ENCODE assay signal across 1 cellular context in the genomic region with DNA sequence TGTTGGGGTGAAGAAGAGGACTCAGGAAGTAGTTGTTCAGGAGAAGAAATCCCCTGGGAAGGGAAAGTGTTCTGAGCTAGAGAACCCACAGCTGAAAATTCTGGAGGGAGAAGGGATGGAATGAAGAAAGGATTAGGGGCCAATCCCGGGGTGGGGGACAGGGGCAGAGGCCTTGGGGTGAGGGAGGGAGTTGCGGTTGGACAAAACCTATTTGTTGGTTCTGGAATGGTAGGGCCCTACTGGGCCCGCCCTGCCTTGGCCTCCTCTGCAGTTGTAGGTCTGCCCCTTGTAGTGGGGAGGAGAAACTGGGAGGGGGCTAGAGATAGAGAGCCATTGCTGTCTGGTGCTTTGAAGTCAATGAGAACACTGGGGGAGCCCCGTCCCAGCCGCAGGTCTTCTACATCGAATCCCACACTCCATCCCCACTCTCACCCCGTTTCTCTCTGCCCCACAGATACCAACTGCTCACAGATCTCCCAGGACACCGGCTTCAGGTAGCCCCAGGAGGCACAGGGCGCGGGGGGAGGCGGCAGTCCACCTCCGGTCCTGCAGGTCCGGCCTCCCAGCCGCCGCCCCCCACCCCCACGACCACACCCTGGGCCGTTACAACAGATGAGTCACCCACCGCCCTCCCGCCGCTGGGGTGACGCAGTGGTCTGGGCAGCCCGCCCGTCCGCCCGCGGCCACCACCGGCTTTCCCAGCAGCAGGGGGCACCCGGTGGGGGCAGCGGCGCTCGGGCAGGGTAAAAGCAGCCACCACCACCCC.
TF ChIP-seq lines count a peak whose summit lies in the region.

No MANE protein-coding gene starts in this region.

TF ChIP-seq in K562, 482 proteins besides CTCF, POLR2A, EP300 and RAD21 (continued from another document and continues in another):
- TF ChIP-seq, protein P1, sequence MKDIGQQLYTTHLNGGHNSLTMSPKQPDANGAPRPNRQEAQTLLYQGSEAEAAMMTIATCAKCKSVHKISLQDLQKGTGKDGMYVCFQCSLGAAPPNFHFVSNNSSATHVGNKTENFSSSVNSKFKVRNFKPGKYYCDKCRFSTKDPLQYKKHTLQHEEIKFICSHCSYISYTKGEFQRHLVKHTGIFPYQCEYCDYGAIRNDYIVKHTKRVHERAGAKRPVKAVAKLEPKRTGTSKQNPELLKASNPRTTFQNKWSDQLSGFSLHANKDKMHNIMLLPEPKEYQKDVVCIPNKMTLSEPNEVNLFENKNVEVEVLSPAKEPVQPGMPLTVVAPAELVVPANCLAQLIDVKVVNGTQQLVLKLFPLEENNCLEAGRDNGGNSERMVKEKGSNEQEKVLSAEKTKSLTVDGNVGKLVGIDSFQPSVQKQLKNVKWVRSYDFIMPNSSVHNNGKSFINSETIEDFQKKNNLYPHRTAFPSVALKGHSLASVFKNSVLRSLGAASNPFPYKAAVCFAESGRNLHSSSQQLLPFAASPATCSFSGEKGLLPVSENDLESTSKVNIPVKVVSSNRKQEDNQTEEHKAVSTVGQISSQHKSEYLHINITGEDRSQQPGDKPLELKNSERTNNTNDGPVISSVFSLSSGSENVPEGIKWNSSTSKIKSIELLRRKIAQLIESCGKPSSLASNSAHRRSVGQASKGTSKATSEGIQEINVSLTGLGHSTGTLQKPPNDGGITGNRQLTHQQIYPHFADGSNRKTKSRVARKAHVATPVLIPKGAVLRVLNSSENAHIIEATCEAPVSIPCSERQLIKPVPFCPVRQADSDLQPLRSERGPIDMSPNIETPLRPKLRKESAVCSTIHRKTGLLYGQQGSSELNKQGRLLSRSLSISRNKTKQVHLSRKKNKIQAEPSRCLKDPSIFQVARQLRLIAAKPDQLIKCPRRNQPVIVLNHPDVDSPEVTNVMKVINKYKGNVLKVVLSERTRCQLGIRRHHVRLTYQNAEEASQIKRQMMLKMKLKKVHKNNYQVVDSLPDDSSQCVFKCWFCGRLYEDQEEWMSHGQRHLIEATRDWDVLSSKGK (CRISPR knock-in tag; IDR thresholded peaks at IDR 0.05): no peak
- TF ChIP-seq ZNF696 (CRISPR knock-in tag; conservative IDR thresholded peaks at IDR 0.05) (no peak), NFIC (IDR thresholded peaks at IDR 0.05) (peak; percentile 78), NFYB (IDR thresholded peaks at IDR 0.05; ENCODE audit: extremely low read depth, insufficient read length) (no peak), FOSL1 (tag; conservative IDR thresholded peaks at IDR 0.05) (peak; percentile 98), MECOM (CRISPR knock-in tag; IDR thresholded peaks at IDR 0.05) (no peak), RNF2 (IDR thresholded peaks at IDR 0.05) (peak; percentile 84), RBM15 (IDR thresholded peaks at IDR 0.05; ENCODE audit: insufficient read depth, low read length) (no peak), SAP30 (IDR thresholded peaks at IDR 0.05; ENCODE audit: borderline replicate concordance, insufficient read depth, low read depth, low read length, poor library complexity, severe bottlenecking) (peak; percentile 18), MED1 (CRISPR knock-in tag; IDR thresholded peaks at IDR 0.05; ENCODE audit: borderline replicate concordance) (0 out of 2 replicates have a peak, but pooled peaks have one; percentile 71), ZNF133 (CRISPR knock-in tag; IDR thresholded peaks at IDR 0.05) (no peak), ETV5 (CRISPR knock-in tag; IDR thresholded peaks at IDR 0.05; ENCODE audit: low read depth) (peak; percentile 79), TAF1 (IDR thresholded peaks at IDR 0.05; ENCODE audit: control insufficient read depth, extremely low read depth, insufficient read depth, low read length, severe bottlenecking) (peak; percentile 71), ZBTB7A (IDR thresholded peaks at IDR 0.05; ENCODE audit: borderline replicate concordance, control insufficient read depth, low read depth, low read length) (peak; percentile 89), IRF2 (CRISPR knock-in tag; IDR thresholded peaks at IDR 0.05) (no peak), ZNF311 (CRISPR knock-in tag; IDR thresholded peaks at IDR 0.05) (no peak), NFE2 (IDR thresholded peaks at IDR 0.05; ENCODE audit: low read depth) (peak; percentile 73), ZNF436 (CRISPR knock-in tag; IDR thresholded peaks at IDR 0.05) (no peak)
- TF ChIP-seq, protein P2, sequence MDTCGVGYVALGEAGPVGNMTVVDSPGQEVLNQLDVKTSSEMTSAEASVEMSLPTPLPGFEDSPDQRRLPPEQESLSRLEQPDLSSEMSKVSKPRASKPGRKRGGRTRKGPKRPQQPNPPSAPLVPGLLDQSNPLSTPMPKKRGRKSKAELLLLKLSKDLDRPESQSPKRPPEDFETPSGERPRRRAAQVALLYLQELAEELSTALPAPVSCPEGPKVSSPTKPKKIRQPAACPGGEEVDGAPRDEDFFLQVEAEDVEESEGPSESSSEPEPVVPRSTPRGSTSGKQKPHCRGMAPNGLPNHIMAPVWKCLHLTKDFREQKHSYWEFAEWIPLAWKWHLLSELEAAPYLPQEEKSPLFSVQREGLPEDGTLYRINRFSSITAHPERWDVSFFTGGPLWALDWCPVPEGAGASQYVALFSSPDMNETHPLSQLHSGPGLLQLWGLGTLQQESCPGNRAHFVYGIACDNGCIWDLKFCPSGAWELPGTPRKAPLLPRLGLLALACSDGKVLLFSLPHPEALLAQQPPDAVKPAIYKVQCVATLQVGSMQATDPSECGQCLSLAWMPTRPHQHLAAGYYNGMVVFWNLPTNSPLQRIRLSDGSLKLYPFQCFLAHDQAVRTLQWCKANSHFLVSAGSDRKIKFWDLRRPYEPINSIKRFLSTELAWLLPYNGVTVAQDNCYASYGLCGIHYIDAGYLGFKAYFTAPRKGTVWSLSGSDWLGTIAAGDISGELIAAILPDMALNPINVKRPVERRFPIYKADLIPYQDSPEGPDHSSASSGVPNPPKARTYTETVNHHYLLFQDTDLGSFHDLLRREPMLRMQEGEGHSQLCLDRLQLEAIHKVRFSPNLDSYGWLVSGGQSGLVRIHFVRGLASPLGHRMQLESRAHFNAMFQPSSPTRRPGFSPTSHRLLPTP (IDR thresholded peaks at IDR 0.05; ENCODE audit: borderline replicate concordance, extremely low read depth, insufficient read length): no peak
- TF ChIP-seq, protein P3, sequence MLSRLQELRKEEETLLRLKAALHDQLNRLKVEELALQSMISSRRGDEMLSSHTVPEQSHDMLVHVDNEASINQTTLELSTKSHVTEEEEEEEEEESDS (CRISPR knock-in tag; IDR thresholded peaks at IDR 0.05): no peak
- TF ChIP-seq, protein P4, sequence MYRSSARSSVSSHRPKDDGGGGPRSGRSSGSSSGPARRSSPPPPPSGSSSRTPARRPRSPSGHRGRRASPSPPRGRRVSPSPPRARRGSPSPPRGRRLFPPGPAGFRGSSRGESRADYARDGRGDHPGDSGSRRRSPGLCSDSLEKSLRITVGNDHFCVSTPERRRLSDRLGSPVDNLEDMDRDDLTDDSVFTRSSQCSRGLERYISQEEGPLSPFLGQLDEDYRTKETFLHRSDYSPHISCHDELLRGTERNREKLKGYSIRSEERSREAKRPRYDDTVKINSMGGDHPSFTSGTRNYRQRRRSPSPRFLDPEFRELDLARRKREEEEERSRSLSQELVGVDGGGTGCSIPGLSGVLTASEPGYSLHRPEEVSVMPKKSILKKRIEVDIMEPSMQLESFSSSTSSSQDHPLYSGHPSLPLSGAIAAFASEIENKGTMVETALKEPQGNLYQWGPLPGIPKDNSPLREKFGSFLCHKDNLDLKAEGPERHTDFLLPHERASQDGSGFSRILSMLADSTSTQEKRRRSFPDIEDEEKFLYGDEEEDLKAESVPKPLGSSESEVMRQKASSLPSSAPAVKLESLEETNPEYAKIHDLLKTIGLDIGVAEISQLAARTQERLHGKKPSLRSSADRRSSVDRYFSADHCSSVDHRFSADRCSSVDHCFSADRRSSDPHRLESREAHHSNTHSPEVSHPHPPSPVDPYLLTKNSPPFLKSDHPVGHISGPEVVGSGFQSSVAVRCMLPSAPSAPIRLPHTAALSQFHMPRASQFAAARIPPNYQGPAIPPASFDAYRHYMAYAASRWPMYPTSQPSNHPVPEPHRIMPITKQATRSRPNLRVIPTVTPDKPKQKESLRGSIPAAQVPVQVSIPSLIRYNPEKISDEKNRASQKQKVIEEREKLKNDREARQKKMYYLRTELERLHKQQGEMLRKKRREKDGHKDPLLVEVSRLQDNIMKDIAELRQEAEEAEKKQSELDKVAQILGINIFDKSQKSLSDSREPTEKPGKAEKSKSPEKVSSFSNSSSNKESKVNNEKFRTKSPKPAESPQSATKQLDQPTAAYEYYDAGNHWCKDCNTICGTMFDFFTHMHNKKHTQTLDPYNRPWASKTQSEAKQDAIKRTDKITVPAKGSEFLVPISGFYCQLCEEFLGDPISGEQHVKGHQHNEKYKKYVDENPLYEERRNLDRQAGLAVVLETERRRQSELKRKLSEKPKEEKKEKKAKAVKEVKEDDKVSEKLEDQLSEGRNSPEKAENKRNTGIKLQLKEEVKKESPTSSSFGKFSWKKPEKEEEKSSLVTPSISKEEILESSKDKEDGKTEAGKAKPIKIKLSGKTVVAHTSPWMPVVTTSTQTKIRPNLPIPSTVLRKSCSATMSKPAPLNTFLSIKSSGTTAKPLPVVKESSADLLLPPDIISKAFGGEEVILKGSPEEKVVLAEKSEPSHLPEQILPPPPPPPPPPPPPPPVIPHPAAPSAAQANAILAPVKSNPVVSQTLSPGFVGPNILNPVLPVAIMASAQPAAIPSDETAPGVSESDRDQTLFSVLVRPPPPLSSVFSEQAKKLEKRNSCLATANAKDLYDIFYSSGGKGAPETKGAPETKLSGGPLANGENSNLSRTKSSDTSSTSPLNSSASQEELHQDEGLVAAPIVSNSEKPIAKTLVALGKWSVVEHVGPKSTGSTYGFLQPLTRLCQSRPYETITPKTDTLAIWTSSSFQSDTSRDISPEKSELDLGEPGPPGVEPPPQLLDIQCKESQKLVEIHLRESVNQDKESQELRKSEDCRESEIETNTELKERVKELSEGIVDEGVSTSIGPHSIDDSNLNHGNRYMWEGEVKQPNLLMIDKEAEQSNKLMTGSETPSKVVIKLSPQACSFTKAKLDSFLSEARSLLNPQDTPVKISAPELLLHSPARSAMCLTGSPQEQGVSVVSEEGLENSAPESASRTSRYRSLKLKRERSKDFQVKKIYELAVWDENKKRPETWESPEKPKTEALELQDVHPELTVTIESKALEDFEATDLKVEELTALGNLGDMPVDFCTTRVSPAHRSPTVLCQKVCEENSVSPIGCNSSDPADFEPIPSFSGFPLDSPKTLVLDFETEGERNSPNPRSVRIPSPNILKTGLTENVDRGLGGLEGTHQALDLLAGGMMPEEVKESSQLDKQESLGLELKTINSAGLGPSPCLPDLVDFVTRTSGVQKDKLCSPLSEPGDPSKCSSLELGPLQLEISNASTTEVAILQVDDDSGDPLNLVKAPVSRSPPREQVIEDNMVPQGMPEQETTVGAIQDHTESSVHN (IDR thresholded peaks at IDR 0.05; ENCODE audit: borderline replicate concordance in 1 of 2, low read depth in 1 of 2): peak in 1 of 2 experiments; percentile 53; a peak in 1 of 4 replicates
- TF ChIP-seq, protein P5, sequence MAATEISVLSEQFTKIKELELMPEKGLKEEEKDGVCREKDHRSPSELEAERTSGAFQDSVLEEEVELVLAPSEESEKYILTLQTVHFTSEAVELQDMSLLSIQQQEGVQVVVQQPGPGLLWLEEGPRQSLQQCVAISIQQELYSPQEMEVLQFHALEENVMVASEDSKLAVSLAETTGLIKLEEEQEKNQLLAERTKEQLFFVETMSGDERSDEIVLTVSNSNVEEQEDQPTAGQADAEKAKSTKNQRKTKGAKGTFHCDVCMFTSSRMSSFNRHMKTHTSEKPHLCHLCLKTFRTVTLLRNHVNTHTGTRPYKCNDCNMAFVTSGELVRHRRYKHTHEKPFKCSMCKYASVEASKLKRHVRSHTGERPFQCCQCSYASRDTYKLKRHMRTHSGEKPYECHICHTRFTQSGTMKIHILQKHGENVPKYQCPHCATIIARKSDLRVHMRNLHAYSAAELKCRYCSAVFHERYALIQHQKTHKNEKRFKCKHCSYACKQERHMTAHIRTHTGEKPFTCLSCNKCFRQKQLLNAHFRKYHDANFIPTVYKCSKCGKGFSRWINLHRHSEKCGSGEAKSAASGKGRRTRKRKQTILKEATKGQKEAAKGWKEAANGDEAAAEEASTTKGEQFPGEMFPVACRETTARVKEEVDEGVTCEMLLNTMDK (IDR thresholded peaks at IDR 0.05; ENCODE audit: borderline replicate concordance, insufficient read depth, low read depth, low read length, poor library complexity, severe bottlenecking): peak; percentile 37
- TF ChIP-seq, protein P6, sequence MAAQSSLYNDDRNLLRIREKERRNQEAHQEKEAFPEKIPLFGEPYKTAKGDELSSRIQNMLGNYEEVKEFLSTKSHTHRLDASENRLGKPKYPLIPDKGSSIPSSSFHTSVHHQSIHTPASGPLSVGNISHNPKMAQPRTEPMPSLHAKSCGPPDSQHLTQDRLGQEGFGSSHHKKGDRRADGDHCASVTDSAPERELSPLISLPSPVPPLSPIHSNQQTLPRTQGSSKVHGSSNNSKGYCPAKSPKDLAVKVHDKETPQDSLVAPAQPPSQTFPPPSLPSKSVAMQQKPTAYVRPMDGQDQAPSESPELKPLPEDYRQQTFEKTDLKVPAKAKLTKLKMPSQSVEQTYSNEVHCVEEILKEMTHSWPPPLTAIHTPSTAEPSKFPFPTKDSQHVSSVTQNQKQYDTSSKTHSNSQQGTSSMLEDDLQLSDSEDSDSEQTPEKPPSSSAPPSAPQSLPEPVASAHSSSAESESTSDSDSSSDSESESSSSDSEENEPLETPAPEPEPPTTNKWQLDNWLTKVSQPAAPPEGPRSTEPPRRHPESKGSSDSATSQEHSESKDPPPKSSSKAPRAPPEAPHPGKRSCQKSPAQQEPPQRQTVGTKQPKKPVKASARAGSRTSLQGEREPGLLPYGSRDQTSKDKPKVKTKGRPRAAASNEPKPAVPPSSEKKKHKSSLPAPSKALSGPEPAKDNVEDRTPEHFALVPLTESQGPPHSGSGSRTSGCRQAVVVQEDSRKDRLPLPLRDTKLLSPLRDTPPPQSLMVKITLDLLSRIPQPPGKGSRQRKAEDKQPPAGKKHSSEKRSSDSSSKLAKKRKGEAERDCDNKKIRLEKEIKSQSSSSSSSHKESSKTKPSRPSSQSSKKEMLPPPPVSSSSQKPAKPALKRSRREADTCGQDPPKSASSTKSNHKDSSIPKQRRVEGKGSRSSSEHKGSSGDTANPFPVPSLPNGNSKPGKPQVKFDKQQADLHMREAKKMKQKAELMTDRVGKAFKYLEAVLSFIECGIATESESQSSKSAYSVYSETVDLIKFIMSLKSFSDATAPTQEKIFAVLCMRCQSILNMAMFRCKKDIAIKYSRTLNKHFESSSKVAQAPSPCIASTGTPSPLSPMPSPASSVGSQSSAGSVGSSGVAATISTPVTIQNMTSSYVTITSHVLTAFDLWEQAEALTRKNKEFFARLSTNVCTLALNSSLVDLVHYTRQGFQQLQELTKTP (IDR thresholded peaks at IDR 0.05; ENCODE audit: low read depth in 1 of 2, partially characterized antibody in 2 of 2): no peak
- TF ChIP-seq, protein P7, sequence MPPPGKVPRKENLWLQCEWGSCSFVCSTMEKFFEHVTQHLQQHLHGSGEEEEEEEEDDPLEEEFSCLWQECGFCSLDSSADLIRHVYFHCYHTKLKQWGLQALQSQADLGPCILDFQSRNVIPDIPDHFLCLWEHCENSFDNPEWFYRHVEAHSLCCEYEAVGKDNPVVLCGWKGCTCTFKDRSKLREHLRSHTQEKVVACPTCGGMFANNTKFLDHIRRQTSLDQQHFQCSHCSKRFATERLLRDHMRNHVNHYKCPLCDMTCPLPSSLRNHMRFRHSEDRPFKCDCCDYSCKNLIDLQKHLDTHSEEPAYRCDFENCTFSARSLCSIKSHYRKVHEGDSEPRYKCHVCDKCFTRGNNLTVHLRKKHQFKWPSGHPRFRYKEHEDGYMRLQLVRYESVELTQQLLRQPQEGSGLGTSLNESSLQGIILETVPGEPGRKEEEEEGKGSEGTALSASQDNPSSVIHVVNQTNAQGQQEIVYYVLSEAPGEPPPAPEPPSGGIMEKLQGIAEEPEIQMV (tag; conservative IDR thresholded peaks at IDR 0.05; ENCODE audit: low read depth): no peak
